Comparison of ENCODE assay signal across 18 cellular contexts in the genomic region with DNA sequence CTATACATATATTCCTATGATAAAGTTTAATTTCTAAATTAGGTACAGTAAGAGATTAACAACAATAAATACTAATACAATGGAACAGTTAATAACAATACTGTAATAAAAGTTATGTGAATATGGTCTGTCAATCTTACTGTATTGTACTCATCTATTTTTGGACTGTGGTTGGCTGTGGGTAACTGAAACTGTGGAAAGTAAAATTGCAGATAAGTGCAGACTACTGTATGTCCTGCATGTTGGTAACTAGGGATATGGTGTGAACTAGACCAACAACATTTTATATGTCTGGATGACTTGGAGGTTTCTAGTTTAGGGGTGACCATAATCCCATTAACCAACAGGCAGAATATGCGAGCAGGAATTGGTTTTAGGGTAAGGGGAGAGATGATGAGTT.
"Had no signal": no experiment of that assay in that cellular context is flagged by ENCODE, and none has a peak within 500 bp of the region (broad histone marks: within the 10 kb centered on the region; RNA-seq: fewer than 3 reads in every experiment).

No MANE protein-coding gene starts in this region.

- DNase-seq: activated CD4-positive, CD25-positive, alpha-beta regulatory T cell treated with anti-CD3 and anti-CD28 coated beads, Interleukin-2, amount 50 U/mL, for 72 hours; activated gamma-delta T cell; activated T-cell treated with anti-CD3 and anti-CD28 coated beads, Interleukin-2, amount 50 U/mL, for 72 hours; effector CD4-positive, alpha-beta T cell; heart right ventricle; naive thymus-derived CD4-positive, alpha-beta T cell; sigmoid colon; spleen; stimulated activated CD4-positive, alpha-beta T cell treated with anti-CD3 and anti-CD28 coated beads, Interleukin-4, amount 100 ng/mL, for 4 hours; stimulated activated naive B cell treated with anti-CD40 and anti-IgM and Interleukin-4, amounts not matched to agents 10 μg/mL and 1 μg/mL and 100 μg/mL, for 72 hours; T-cell; T1000; upper lobe of left lung had no signal

- ATAC-seq: activated T-cell treated with anti-CD3 and anti-CD28 coated beads, Interleukin-2, amount 50 U/mL, for 72 hours; gastroesophageal sphincter; naive thymus-derived CD4-positive, alpha-beta T cell; stimulated activated naive B cell treated with anti-CD40 and anti-IgM and Interleukin-4, amounts not matched to agents 10 μg/mL and 1 μg/mL and 100 μg/mL, for 72 hours; T-cell had no signal

- H3K36me3 ChIP-seq: ascending aorta, esophagus muscularis mucosa, gastroesophageal sphincter, heart right ventricle, sigmoid colon, spleen, thoracic aorta, upper lobe of left lung had no signal

- H3K27ac ChIP-seq: ascending aorta, coronary artery, esophagus muscularis mucosa, gastroesophageal sphincter, heart right ventricle, sigmoid colon, spleen, thoracic aorta, upper lobe of left lung had no signal

- H3K9me3 ChIP-seq: ascending aorta, esophagus muscularis mucosa, gastroesophageal sphincter, heart right ventricle, sigmoid colon, spleen, thoracic aorta, upper lobe of left lung had no signal

- H3K27me3 ChIP-seq: ascending aorta, esophagus muscularis mucosa, gastroesophageal sphincter, heart right ventricle, sigmoid colon, spleen, upper lobe of left lung had no signal

- H3K4me3 ChIP-seq: ascending aorta, coronary artery, esophagus muscularis mucosa, gastroesophageal sphincter, heart right ventricle, sigmoid colon, spleen, thoracic aorta, upper lobe of left lung had no signal
